In the genomic region with DNA sequence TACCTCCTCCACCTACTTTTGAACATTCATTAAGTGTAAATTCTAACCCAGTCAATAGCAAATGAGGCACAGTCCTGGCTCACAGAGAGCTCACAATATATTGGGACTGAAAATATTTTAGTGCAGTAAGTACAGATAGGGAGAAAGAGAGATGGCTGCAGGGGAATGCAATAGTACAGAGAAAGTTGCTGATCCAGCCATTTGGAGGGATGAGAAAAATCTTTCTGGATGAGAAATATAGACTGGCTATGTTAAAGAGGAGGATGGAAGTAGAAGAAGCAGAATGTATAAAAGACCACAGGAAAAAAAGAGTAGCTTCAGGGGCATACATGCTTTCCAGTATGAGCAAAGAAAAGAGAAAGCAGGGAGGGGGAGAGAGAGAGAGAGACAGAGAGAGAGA, we compare ENCODE assay signal across 9 cellular contexts. TPM values are rescaled to one million over a fixed set of nuclear protein-coding genes. Genes with fewer than 3 reads are reported as not detected.
"Had no signal": no experiment of that assay in that cellular context is flagged by ENCODE, and none has a peak within 500 bp of the region (broad histone marks: within the 10 kb centered on the region; RNA-seq: fewer than 3 reads in every experiment).

No MANE protein-coding gene starts in this region.

- DNase-seq: GDM1, GF-D8 had no signal

- ATAC-seq: GM12878 had no signal

- H3K4me3 ChIP-seq: GM12878 had no signal

- FAIRE-seq: G401.6, GM12878, GM12891, GM12892, GM18507, GM19239 had no signal

RNA-seq across cellular contexts. Expression of gene OR52B6, which starts 3.6 kb away (rescaled TPM):
- total RNA-seq: G401, GM12878 had no signal

RNA-seq across cellular contexts. Expression of gene TRIM6, which starts 19.3 kb away (rescaled TPM):
- total RNA-seq: G401 had no signal

RNA-seq across cellular contexts. Expression of gene OR52H1, which starts 28.8 kb away (rescaled TPM):
- total RNA-seq: G401 had no signal

RNA-seq across cellular contexts. Expression of gene TRIM34, which starts 47.7 kb away (rescaled TPM):
- total RNA-seq: G401 had no signal
